2 cellular contexts compared by ENCODE assay signal in genomic region chr9:5945112-5945511, GRCh38.
A peak's percentile ranks its signal among the peaks of the same experiment; 100 is the strongest.
TF ChIP-seq lines count a peak whose summit lies in the region.

No MANE protein-coding gene starts in this region.

TF ChIP-seq in GM12891, 5 proteins besides CTCF, POLR2A, EP300 and RAD21:
- TF ChIP-seq SPI1 (IDR thresholded peaks at IDR 0.05; ENCODE audit: low read depth, low read length), result no peak
- no peak for TF ChIP-seq POLR2AphosphoS5 (IDR thresholded peaks at IDR 0.05; ENCODE audit: low read depth, low read length)
- no peak for TF ChIP-seq POU2F2 (IDR thresholded peaks at IDR 0.05; ENCODE audit: low read depth, low read length)
- no peak for TF ChIP-seq PAX5 (IDR thresholded peaks at IDR 0.05; ENCODE audit: insufficient read depth, low read length, severe bottlenecking)
- TF ChIP-seq TAF1 (IDR thresholded peaks at IDR 0.05; ENCODE audit: low read depth, low read length), result no peak

TF ChIP-seq in GM12878, 131 proteins besides CTCF, POLR2A, EP300 and RAD21:
- TF ChIP-seq NR2F1 (conservative IDR thresholded peaks at IDR 0.05) (no peak), JUNB (IDR thresholded peaks at IDR 0.05) (0 out of 2 replicates have a peak, but pooled peaks have one; percentile 11), BMI1 (IDR thresholded peaks at IDR 0.05; ENCODE audit: borderline replicate concordance) (peak; percentile 30; the same call in 1 of the 2 replicates), DPF2 (IDR thresholded peaks at IDR 0.05) (peak; percentile 67; the same call in 1 of the 2 replicates), BACH1 (IDR thresholded peaks at IDR 0.05; ENCODE audit: borderline replicate concordance) (peak; percentile 69; the same call in 1 of the 2 replicates), ZBTB11 (CRISPR knock-in tag; IDR thresholded peaks at IDR 0.05) (no peak), CBFB (IDR thresholded peaks at IDR 0.05; ENCODE audit: low read depth) (no peak), CHD1 (IDR thresholded peaks at IDR 0.05; ENCODE audit: low read depth, low read length) (no peak), ETV6 (conservative IDR thresholded peaks at IDR 0.05 in 1 of 2, IDR thresholded peaks at IDR 0.05 in 1 of 2; ENCODE audit: borderline replicate concordance in 1 of 2, low read depth in 1 of 2) (no peak), ZZZ3 (IDR thresholded peaks at IDR 0.05; ENCODE audit: control insufficient read depth, insufficient read length, low read depth) (no peak), LARP7 (IDR thresholded peaks at IDR 0.05) (no peak), MLLT1 (IDR thresholded peaks at IDR 0.05) (no peak), HCFC1 (IDR thresholded peaks at IDR 0.05; ENCODE audit: low read length) (no peak), MYC (IDR thresholded peaks at IDR 0.05; ENCODE audit: insufficient read depth, insufficient read length, insufficient replicate concordance, low read length, severe bottlenecking) (no peak), IKZF2 (IDR thresholded peaks at IDR 0.05) (peak; percentile 79; a peak in 2 of 4 replicates), HDGF (IDR thresholded peaks at IDR 0.05) (no peak), HDAC6 (IDR thresholded peaks at IDR 0.05; ENCODE audit: unreplicated experiment) (no peak), RFX5 (IDR thresholded peaks at IDR 0.05; ENCODE audit: low read depth, low read length) (no peak), IKZF1 (conservative IDR thresholded peaks at IDR 0.05) (peak; percentile 49), RAD51 (IDR thresholded peaks at IDR 0.05) (no peak), EGR1 (IDR thresholded peaks at IDR 0.05; ENCODE audit: borderline replicate concordance in 1 of 2, low read depth in 2 of 2, low read length in 2 of 2) (no peak), CREM (IDR thresholded peaks at IDR 0.05; ENCODE audit: low read depth) (no peak), ZNF384 (IDR thresholded peaks at IDR 0.05; ENCODE audit: borderline replicate concordance, low read depth, low read length) (no peak), MTA2 (IDR thresholded peaks at IDR 0.05; ENCODE audit: low read depth) (peak; percentile 93), RB1 (IDR thresholded peaks at IDR 0.05; ENCODE audit: borderline replicate concordance) (no peak), BCL11A (IDR thresholded peaks at IDR 0.05; ENCODE audit: low read depth, low read length) (peak; percentile 47; the same call in 1 of the 2 replicates), PML (IDR thresholded peaks at IDR 0.05; ENCODE audit: low read length) (no peak), TBL1XR1 (IDR thresholded peaks at IDR 0.05; ENCODE audit: low read depth, low read length) (no peak), TARDBP (IDR thresholded peaks at IDR 0.05; ENCODE audit: borderline replicate concordance) (no peak), ATF3 (IDR thresholded peaks at IDR 0.05; ENCODE audit: borderline replicate concordance, extremely low read depth, low read depth, low read length) (no peak)
- TF ChIP-seq, protein P1, sequence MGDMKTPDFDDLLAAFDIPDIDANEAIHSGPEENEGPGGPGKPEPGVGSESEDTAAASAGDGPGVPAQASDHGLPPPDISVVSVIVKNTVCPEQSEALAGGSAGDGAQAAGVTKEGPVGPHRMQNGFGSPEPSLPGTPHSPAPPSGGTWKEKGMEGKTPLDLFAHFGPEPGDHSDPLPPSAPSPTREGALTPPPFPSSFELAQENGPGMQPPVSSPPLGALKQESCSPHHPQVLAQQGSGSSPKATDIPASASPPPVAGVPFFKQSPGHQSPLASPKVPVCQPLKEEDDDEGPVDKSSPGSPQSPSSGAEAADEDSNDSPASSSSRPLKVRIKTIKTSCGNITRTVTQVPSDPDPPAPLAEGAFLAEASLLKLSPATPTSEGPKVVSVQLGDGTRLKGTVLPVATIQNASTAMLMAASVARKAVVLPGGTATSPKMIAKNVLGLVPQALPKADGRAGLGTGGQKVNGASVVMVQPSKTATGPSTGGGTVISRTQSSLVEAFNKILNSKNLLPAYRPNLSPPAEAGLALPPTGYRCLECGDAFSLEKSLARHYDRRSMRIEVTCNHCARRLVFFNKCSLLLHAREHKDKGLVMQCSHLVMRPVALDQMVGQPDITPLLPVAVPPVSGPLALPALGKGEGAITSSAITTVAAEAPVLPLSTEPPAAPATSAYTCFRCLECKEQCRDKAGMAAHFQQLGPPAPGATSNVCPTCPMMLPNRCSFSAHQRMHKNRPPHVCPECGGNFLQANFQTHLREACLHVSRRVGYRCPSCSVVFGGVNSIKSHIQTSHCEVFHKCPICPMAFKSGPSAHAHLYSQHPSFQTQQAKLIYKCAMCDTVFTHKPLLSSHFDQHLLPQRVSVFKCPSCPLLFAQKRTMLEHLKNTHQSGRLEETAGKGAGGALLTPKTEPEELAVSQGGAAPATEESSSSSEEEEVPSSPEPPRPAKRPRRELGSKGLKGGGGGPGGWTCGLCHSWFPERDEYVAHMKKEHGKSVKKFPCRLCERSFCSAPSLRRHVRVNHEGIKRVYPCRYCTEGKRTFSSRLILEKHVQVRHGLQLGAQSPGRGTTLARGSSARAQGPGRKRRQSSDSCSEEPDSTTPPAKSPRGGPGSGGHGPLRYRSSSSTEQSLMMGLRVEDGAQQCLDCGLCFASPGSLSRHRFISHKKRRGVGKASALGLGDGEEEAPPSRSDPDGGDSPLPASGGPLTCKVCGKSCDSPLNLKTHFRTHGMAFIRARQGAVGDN (IDR thresholded peaks at IDR 0.05), result no peak
- TF ChIP-seq, protein P2, sequence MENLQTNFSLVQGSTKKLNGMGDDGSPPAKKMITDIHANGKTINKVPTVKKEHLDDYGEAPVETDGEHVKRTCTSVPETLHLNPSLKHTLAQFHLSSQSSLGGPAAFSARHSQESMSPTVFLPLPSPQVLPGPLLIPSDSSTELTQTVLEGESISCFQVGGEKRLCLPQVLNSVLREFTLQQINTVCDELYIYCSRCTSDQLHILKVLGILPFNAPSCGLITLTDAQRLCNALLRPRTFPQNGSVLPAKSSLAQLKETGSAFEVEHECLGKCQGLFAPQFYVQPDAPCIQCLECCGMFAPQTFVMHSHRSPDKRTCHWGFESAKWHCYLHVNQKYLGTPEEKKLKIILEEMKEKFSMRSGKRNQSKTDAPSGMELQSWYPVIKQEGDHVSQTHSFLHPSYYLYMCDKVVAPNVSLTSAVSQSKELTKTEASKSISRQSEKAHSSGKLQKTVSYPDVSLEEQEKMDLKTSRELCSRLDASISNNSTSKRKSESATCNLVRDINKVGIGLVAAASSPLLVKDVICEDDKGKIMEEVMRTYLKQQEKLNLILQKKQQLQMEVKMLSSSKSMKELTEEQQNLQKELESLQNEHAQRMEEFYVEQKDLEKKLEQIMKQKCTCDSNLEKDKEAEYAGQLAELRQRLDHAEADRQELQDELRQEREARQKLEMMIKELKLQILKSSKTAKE (IDR thresholded peaks at IDR 0.05; ENCODE audit: low read depth, poor library complexity, severe bottlenecking), result peak; percentile 58
- TF ChIP-seq, protein P3, sequence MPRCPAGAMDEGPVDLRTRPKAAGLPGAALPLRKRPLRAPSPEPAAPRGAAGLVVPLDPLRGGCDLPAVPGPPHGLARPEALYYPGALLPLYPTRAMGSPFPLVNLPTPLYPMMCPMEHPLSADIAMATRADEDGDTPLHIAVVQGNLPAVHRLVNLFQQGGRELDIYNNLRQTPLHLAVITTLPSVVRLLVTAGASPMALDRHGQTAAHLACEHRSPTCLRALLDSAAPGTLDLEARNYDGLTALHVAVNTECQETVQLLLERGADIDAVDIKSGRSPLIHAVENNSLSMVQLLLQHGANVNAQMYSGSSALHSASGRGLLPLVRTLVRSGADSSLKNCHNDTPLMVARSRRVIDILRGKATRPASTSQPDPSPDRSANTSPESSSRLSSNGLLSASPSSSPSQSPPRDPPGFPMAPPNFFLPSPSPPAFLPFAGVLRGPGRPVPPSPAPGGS (IDR thresholded peaks at IDR 0.05; ENCODE audit: borderline replicate concordance, insufficient read depth, low read depth, low read length, poor library complexity, severe bottlenecking), result no peak
- TF ChIP-seq, protein P4, sequence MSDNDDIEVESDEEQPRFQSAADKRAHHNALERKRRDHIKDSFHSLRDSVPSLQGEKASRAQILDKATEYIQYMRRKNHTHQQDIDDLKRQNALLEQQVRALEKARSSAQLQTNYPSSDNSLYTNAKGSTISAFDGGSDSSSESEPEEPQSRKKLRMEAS (IDR thresholded peaks at IDR 0.05; ENCODE audit: low read depth, low read length), result no peak
- TF ChIP-seq, protein P5, sequence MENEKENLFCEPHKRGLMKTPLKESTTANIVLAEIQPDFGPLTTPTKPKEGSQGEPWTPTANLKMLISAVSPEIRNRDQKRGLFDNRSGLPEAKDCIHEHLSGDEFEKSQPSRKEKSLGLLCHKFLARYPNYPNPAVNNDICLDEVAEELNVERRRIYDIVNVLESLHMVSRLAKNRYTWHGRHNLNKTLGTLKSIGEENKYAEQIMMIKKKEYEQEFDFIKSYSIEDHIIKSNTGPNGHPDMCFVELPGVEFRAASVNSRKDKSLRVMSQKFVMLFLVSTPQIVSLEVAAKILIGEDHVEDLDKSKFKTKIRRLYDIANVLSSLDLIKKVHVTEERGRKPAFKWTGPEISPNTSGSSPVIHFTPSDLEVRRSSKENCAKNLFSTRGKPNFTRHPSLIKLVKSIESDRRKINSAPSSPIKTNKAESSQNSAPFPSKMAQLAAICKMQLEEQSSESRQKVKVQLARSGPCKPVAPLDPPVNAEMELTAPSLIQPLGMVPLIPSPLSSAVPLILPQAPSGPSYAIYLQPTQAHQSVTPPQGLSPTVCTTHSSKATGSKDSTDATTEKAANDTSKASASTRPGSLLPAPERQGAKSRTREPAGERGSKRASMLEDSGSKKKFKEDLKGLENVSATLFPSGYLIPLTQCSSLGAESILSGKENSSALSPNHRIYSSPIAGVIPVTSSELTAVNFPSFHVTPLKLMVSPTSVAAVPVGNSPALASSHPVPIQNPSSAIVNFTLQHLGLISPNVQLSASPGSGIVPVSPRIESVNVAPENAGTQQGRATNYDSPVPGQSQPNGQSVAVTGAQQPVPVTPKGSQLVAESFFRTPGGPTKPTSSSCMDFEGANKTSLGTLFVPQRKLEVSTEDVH (IDR thresholded peaks at IDR 0.05; ENCODE audit: low read depth, partially characterized antibody), result no peak
- TF ChIP-seq, protein P6, sequence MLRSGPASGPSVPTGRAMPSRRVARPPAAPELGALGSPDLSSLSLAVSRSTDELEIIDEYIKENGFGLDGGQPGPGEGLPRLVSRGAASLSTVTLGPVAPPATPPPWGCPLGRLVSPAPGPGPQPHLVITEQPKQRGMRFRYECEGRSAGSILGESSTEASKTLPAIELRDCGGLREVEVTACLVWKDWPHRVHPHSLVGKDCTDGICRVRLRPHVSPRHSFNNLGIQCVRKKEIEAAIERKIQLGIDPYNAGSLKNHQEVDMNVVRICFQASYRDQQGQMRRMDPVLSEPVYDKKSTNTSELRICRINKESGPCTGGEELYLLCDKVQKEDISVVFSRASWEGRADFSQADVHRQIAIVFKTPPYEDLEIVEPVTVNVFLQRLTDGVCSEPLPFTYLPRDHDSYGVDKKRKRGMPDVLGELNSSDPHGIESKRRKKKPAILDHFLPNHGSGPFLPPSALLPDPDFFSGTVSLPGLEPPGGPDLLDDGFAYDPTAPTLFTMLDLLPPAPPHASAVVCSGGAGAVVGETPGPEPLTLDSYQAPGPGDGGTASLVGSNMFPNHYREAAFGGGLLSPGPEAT (IDR thresholded peaks at IDR 0.05; ENCODE audit: low read depth), result peak; percentile 66; the same call in 1 of the 2 replicates
- TF ChIP-seq, protein P7, sequence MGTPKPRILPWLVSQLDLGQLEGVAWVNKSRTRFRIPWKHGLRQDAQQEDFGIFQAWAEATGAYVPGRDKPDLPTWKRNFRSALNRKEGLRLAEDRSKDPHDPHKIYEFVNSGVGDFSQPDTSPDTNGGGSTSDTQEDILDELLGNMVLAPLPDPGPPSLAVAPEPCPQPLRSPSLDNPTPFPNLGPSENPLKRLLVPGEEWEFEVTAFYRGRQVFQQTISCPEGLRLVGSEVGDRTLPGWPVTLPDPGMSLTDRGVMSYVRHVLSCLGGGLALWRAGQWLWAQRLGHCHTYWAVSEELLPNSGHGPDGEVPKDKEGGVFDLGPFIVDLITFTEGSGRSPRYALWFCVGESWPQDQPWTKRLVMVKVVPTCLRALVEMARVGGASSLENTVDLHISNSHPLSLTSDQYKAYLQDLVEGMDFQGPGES (IDR thresholded peaks at IDR 0.05), result no peak
